Comparison of ENCODE assay signal across 21 cellular contexts in the genomic region with DNA sequence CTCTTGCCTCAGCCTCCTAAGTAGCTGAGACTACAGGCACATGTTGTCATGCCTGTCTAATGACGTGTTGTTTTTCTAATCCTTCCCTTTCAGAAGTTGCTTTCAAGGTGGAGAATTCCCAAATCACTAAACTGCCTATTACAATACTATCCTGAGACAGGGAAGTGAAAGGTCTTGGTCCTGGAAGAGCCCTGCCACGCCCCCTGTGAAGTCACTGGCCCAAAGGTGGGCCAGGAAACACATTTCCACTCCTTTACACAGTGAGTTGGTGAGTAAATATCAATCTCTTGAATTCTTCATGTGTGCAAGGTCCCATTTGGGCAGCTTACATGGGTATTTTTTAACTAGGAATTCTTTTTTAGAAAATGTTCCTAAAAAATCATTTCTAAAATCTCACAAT.
DNase-seq lines count a peak whose midpoint lies in the region; ATAC-seq and TF ChIP-seq lines count a peak whose summit lies in the region.
"Had no signal": no experiment of that assay in that cellular context is flagged by ENCODE, and none has a peak within 500 bp of the region (broad histone marks: within the 10 kb centered on the region; RNA-seq: fewer than 3 reads in every experiment).

No MANE protein-coding gene starts in this region.

- H3K36me3 ChIP-seq in heart right ventricle (peaks cover 0 to 4% (median 0%) of the 10 kb centered on the region in 9 donors), iPS-20b (ENCODE audit: insufficient read depth, low read depth, low read length) (no peaks in the 10 kb centered on the region), prostate gland (no peaks in the 10 kb centered on the region), vagina (no peaks in the 10 kb centered on the region)
- H3K36me3 ChIP-seq: suprapubic skin had no signal

- H3K9me3 ChIP-seq in heart right ventricle (peaks cover 0 to 7% (median 0%) of the 10 kb centered on the region in 11 donors), iPS-20b (ENCODE audit: insufficient read depth, low read depth, low read length) (no peaks in the 10 kb centered on the region), prostate gland (no peaks in the 10 kb centered on the region), vagina (no peaks in the 10 kb centered on the region)
- H3K9me3 ChIP-seq: BE2C, suprapubic skin had no signal

- intact Hi-C loops in heart right ventricle (cut with DNase I) (no loop called here), left ventricle myocardium superior (cut with micrococcal nuclease) (no loop called here), prostate gland (cut with DNase I) (no loop called here), vagina (cut with DNase I) (no loop called here)

- TF ChIP-seq CTCF in heart right ventricle (IDR thresholded peaks at IDR 0.05): no peak
- TF ChIP-seq CTCF in prostate gland (IDR thresholded peaks at IDR 0.05): no peak
- TF ChIP-seq CTCF in vagina (IDR thresholded peaks at IDR 0.05): no peak

- DNase-seq in heart right ventricle: no peak
- no peak for DNase-seq in left ventricle myocardium superior
- DNase-seq in prostate gland (ENCODE audit: low spot score): no peak
- no peak for DNase-seq in vagina (ENCODE audit: extremely low spot score in 2 of 2)
- DNase-seq in activated CD4-positive, alpha-beta T cell treated with anti-CD3 and anti-CD28 coated beads, Interleukin-2, amount 50 U/mL, for 48 hours: no peak
- DNase-seq in COLO829 (ENCODE audit: low spot score): no peak
- DNase-seq: activated CD4-positive, alpha-beta T cell treated with anti-CD3 and anti-CD28 coated beads for 1 hour; activated naive CD4-positive, alpha-beta T cell treated with anti-CD3 and anti-CD28 coated beads for 36 hours; activated T-cell treated with anti-CD3 and anti-CD28 coated beads, Interleukin-2, amount 50 U/mL, for 48 hours; BE2C; foreskin keratinocyte; naive thymus-derived CD4-positive, alpha-beta T cell; NCI-H1105; NCI-H2081; NCI-H446; OCI-M1; Right ventricle myocardium superior had no signal

- H3K4me1 ChIP-seq in heart right ventricle (peaks cover 0 to 40% (median 5%) of the 10 kb centered on the region in 9 donors), iPS-20b (ENCODE audit: insufficient read depth, low read length) (peaks cover 29% of the 10 kb centered on the region), prostate gland (replicated peaks) (peaks cover 24% of the 10 kb centered on the region), vagina (peaks cover 27% of the 10 kb centered on the region)
- H3K4me1 ChIP-seq: foreskin keratinocyte had no signal

- H3K9ac ChIP-seq in iPS-20b (ENCODE audit: low read depth, low read length): peak overlapping the region; percentile 6; the same call in 1 of the 2 replicates

- H3K27me3 ChIP-seq in heart right ventricle (no peaks in the 10 kb centered on the region), iPS-20b (ENCODE audit: insufficient read depth, low read length) (no peaks in the 10 kb centered on the region), prostate gland (replicated peaks; ENCODE audit: insufficient read depth) (no peaks in the 10 kb centered on the region), vagina (no peaks in the 10 kb centered on the region)
- H3K27me3 ChIP-seq: BE2C, foreskin keratinocyte, suprapubic skin had no signal

- TF ChIP-seq POLR2A in prostate gland (IDR thresholded peaks at IDR 0.05) (no peak), vagina (IDR thresholded peaks at IDR 0.05) (no peak)

- ATAC-seq in heart right ventricle: peak in 1 of 8 donors; percentile 11
- ATAC-seq in left ventricle myocardium superior: no peak
- ATAC-seq in GM21723 (IDR thresholded peaks at IDR 0.05; ENCODE audit: unreplicated experiment): no peak
- ATAC-seq: foreskin keratinocyte; naive thymus-derived CD4-positive, alpha-beta T cell; stimulated activated effector memory CD8-positive, alpha-beta T cell treated with anti-CD3 and anti-CD28 coated beads, Interleukin-12 subunit alpha, Interleukin-12 subunit beta, amount 100 ng/mL, for 72 hours had no signal

- H3K27ac ChIP-seq in heart right ventricle (peak overlapping the region in 6 of 10 donors; percentile 12 to 67 (median 44)), iPS-20b (ENCODE audit: low read length) (no peak overlapping the region), prostate gland (peak overlapping the region; percentile 74 to 77), vagina (peak overlapping the region; percentile 76)
- H3K27ac ChIP-seq: foreskin keratinocyte, suprapubic skin had no signal

- WGBS in heart right ventricle, 2 donors: 97 to 98% methylated on average over 2 of the region's 2 CpGs
- 93% methylated on average over 2 of the region's 2 CpGs for WGBS in prostate gland

- no peak overlapping the region for H3K4me3 ChIP-seq in heart right ventricle
- H3K4me3 ChIP-seq in iPS-20b (ENCODE audit: low read length): no peak overlapping the region
- H3K4me3 ChIP-seq in prostate gland: no peak overlapping the region
- H3K4me3 ChIP-seq in vagina: no peak overlapping the region
- H3K4me3 ChIP-seq: suprapubic skin had no signal
